In the genomic region with DNA sequence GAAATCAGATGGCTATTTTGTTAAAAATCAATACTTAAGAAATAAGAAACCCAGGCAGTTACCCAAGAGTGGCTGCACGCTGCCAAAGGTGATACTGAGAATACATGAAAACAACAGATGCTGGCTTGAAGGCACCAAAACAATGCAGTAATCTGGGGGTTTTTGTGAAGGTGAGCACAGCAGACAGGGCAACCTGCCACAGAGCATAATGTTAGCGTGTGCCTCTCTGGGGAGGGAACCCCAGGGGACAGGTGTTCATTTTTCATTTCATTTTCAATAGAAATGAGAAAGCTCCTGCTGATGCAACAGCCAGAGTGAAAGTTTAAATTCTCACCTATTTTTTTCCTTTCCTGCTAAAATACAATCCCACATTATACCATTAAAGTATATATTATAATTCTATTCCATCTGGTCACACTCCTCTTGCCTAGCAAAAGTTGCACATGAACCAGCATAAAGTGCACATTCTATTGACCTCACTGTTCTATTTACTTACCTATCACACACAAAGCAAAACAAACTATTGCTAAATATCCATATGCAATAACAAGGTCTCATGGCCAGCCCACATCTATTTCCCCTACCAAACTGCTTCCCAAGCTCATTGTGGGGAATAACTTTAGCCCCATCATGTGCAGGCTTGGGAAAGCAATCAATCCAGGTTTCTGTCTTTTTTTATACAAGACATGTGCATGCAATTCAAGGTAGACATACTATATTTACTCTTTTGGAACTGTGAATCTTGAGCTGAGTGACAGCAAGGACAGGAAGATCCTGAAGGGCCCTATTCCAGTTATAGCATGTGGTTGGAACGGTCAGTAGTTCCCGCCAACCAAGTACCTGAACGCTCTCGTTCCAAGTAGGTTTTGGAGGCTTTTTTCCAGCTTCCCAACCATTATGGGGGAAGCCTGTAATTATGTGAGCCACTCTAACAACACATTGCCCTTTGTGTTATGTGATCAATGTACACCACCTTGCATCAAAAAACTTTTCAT, we compare ENCODE assay signal across 10 cellular contexts.
DNase-seq lines count a peak whose midpoint lies in the region; ATAC-seq, FAIRE-seq and TF ChIP-seq lines count a peak whose summit lies in the region.
"Had no signal": no experiment of that assay in that cellular context is flagged by ENCODE, and none has a peak within 500 bp of the region (broad histone marks: within the 10 kb centered on the region; RNA-seq: fewer than 3 reads in every experiment).

No MANE protein-coding gene starts in this region.

- FAIRE-seq in GM12878 (lab: Jason Lieb, UNC), result peak; percentile 54

- no TSS peak for BruUV-seq in GM12878 (replicated peaks; lab: Mats Ljungman, UMichigan)

- H3K27ac Mint-ChIP-seq in activated naive CD4-positive, alpha-beta T cell treated with anti-CD3 and anti-CD28 coated beads, Interleukin-2, amount 10 ng/mL, durations not matched to agents 7 days and 5 days, result no peak overlapping the region
- H3K27ac Mint-ChIP-seq: natural killer cell treated with Interleukin-12 subunit alpha and Interleukin-12 subunit beta and Interleukin-15 and Interleukin-18, amount 100 ng/mL, for 72 hours had no signal

- peaks cover 37% of the 10 kb centered on the region for H3K4me1 Mint-ChIP-seq in activated naive CD4-positive, alpha-beta T cell treated with anti-CD3 and anti-CD28 coated beads, Interleukin-2, amount 10 ng/mL, durations not matched to agents 7 days and 5 days

- H3K9ac ChIP-seq in GM12878 (ENCODE audit: control insufficient read depth, insufficient read depth, low read length), result peak overlapping the region; percentile 9; the same call in 1 of the 2 replicates

- H3K4me2 ChIP-seq in GM12878 (ENCODE audit: control insufficient read depth, insufficient read depth), result peak overlapping the region; percentile 66

- H4K20me1 ChIP-seq in GM12878 (ENCODE audit: control insufficient read depth, insufficient read depth), result no peaks in the 10 kb centered on the region

- no peak for TF ChIP-seq POLR2A in GM12878 (IDR thresholded peaks at IDR 0.05; ENCODE audit: low read depth, low read length)

- H2AFZ ChIP-seq in GM12878 (ENCODE audit: control insufficient read depth, low read depth, low read length), result no peak overlapping the region

- WGBS in GM12878 (ENCODE audit: insufficient coverage, insufficient replicate concordance, low lambda C conversion rate, missing lambda C conversion rate), result 54% methylated on average over 6 of the region's 6 CpGs

- DNase-seq in GM12878 (ENCODE audit: low read depth, low spot score), result peak; percentile 94
- DNase-seq in H7, result no peak
- no peak for DNase-seq in inferior parietal cortex (ENCODE audit: extremely low spot score)
- no peak for DNase-seq in activated naive CD4-positive, alpha-beta T cell treated with anti-CD3 and anti-CD28 coated beads, Interleukin-2, amount 10 ng/mL, durations not matched to agents 7 days and 5 days
- DNase-seq in SK-N-DZ (ENCODE audit: low spot score), result no peak
- DNase-seq: NCI-H774 had no signal

- H3K27me3 ChIP-seq in GM12878 (replicated peaks in 1 of 2; ENCODE audit: control insufficient read depth in 2 of 2, insufficient read depth in 2 of 2, low read length in 1 of 2) (no peaks in the 10 kb centered on the region), H7 (ENCODE audit: control insufficient read depth, insufficient read depth, low read length) (no peaks in the 10 kb centered on the region)

- H3K4me3 ChIP-seq in GM12878, result no peak overlapping the region
- no peak overlapping the region for H3K4me3 ChIP-seq in H7 (ENCODE audit: insufficient read depth, low read depth, low read length)

- TF ChIP-seq RAD21 in GM12878 (IDR thresholded peaks at IDR 0.05; ENCODE audit: insufficient read depth, low read depth, low read length), result 0 out of 2 replicates have a peak, but pooled peaks have one; percentile 27

- TF ChIP-seq CTCF in GM12878 (IDR thresholded peaks at IDR 0.05 in 2 of 3, conservative IDR thresholded peaks at IDR 0.05 in 1 of 3; ENCODE audit: control insufficient read depth in 2 of 3, extremely low read depth in 1 of 3, insufficient read depth in 1 of 3, low read depth in 3 of 3, low read length in 3 of 3), result no peak

- no peaks in the 10 kb centered on the region for H3K9me3 ChIP-seq in GM12878 (replicated peaks; ENCODE audit: control insufficient read depth, insufficient read depth, low read length)

- SMC1A ChIA-PET in GM12878 (lab: Charles Lee; ENCODE audit: uncharacterized antibody, unreplicated experiment), result interaction anchor here (0.7 to 19.5 kb wide), 20 partner anchors 10 to 221 kb away, joined by 3 to 587 read pairs (median 5); no protein-coding TSS in a partner anchor

- H3K79me2 ChIP-seq in GM12878 (ENCODE audit: control insufficient read depth, insufficient read depth, low read length), result peaks cover 41% of the 10 kb centered on the region

- RAD21 ChIA-PET in GM12878 (lab: Charles Lee; ENCODE audit: unreplicated experiment), result interaction anchor here (0.7 to 19.1 kb wide), 16 partner anchors 8 to 176 kb away, joined by 3 to 384 read pairs (median 4); no protein-coding TSS in a partner anchor

- H3K27ac ChIP-seq in GM12878 (ENCODE audit: control insufficient read depth, insufficient read depth), result peak overlapping the region; percentile 75

- POLR2A ChIA-PET in GM12878 (lab: Charles Lee), result interaction anchor here (0.6 to 4.5 kb wide), 13 partner anchors 10 to 85 kb away, joined by 3 to 31 read pairs (median 4); no protein-coding TSS in a partner anchor

- peak; percentile 87 for ATAC-seq in GM18498 (IDR thresholded peaks at IDR 0.05; ENCODE audit: unreplicated experiment)
- ATAC-seq in GM19455 (IDR thresholded peaks at IDR 0.05; ENCODE audit: unreplicated experiment), result peak; percentile 67
- peak; percentile 73 for ATAC-seq in HG03135 (IDR thresholded peaks at IDR 0.05; ENCODE audit: unreplicated experiment)
- ATAC-seq in GM12878, result peak; percentile 95
- ATAC-seq: natural killer cell treated with Interleukin-12 subunit alpha and Interleukin-12 subunit beta and Interleukin-15 and Interleukin-18, amount 100 ng/mL, for 72 hours had no signal

- intact Hi-C loops in GM12878 (cut with micrococcal nuclease; ENCODE audit: unreplicated experiment), result loop anchor here (5.0 kb wide), 2 partner anchors 42 to 58 kb away; no protein-coding TSS in a partner anchor

- in situ Hi-C loops in GM12878 (cut with MboI), result no loop called here

- no peaks in the 10 kb centered on the region for H3K9me3 Mint-ChIP-seq in activated naive CD4-positive, alpha-beta T cell treated with anti-CD3 and anti-CD28 coated beads, Interleukin-2, amount 10 ng/mL, durations not matched to agents 7 days and 5 days
- H3K9me3 Mint-ChIP-seq: natural killer cell treated with Interleukin-12 subunit alpha and Interleukin-12 subunit beta and Interleukin-15 and Interleukin-18, amount 100 ng/mL, for 72 hours had no signal

- peaks cover 43% of the 10 kb centered on the region for H3K4me1 ChIP-seq in GM12878 (ENCODE audit: control insufficient read depth, insufficient read depth, low read length)

- H3K36me3 ChIP-seq in GM12878 (ENCODE audit: control insufficient read depth in 2 of 2, insufficient read depth in 2 of 2, low read length in 1 of 2) (0 out of 4 replicates have a peak, but pooled peaks cover 0 to 2% of the 10 kb centered on the region in 2 experiments), H7 (replicated peaks; ENCODE audit: control insufficient read depth, insufficient read depth, low read length) (no peaks in the 10 kb centered on the region)

- H3K27me3 Mint-ChIP-seq in activated naive CD4-positive, alpha-beta T cell treated with anti-CD3 and anti-CD28 coated beads, Interleukin-2, amount 10 ng/mL, durations not matched to agents 7 days and 5 days, result no peaks in the 10 kb centered on the region
- H3K27me3 Mint-ChIP-seq: natural killer cell treated with Interleukin-12 subunit alpha and Interleukin-12 subunit beta and Interleukin-15 and Interleukin-18, amount 100 ng/mL, for 72 hours had no signal

- H3K4me3 Mint-ChIP-seq in activated naive CD4-positive, alpha-beta T cell treated with anti-CD3 and anti-CD28 coated beads, Interleukin-2, amount 10 ng/mL, durations not matched to agents 7 days and 5 days, result no peak overlapping the region
- H3K4me3 Mint-ChIP-seq: natural killer cell treated with Interleukin-12 subunit alpha and Interleukin-12 subunit beta and Interleukin-15 and Interleukin-18, amount 100 ng/mL, for 72 hours had no signal

- peaks cover 30% of the 10 kb centered on the region for H3K36me3 Mint-ChIP-seq in activated naive CD4-positive, alpha-beta T cell treated with anti-CD3 and anti-CD28 coated beads, Interleukin-2, amount 10 ng/mL, durations not matched to agents 7 days and 5 days
- H3K36me3 Mint-ChIP-seq: natural killer cell treated with Interleukin-12 subunit alpha and Interleukin-12 subunit beta and Interleukin-15 and Interleukin-18, amount 100 ng/mL, for 72 hours had no signal

- peak; percentile 52 to 61; a peak in 1 of 4 replicates for TF ChIP-seq EP300 in GM12878 (IDR thresholded peaks at IDR 0.05; ENCODE audit: borderline replicate concordance in 1 of 2, control insufficient read depth in 1 of 2, low read depth in 2 of 2, low read length in 2 of 2)

- CTCF ChIA-PET in GM12878 (lab: Yijun Ruan, JAX), result interaction anchor here (0.7 to 4.6 kb wide), 13 partner anchors 9 to 346 kb away, joined by 3 to 20 read pairs (median 7); no protein-coding TSS in a partner anchor
- CTCF ChIA-PET in activated naive CD4-positive, alpha-beta T cell treated with anti-CD3 and anti-CD28 coated beads, Interleukin-2, amount 10 ng/mL, durations not matched to agents 7 days and 5 days (lab: Charles Lee), result interaction anchor here (0.6 to 1.5 kb wide), 2 partner anchors 22 to 86 kb away, joined by 3 read pairs; no protein-coding TSS in a partner anchor

TF ChIP-seq in GM12878, 131 proteins besides CTCF, POLR2A, EP300 and RAD21 (continues in another document):
- TF ChIP-seq NR2C2 (IDR thresholded peaks at IDR 0.05; ENCODE audit: borderline replicate concordance, control insufficient read depth, insufficient read length, low read depth), result no peak
